Comparison of ENCODE assay signal across 2 cellular contexts in the genomic region with DNA sequence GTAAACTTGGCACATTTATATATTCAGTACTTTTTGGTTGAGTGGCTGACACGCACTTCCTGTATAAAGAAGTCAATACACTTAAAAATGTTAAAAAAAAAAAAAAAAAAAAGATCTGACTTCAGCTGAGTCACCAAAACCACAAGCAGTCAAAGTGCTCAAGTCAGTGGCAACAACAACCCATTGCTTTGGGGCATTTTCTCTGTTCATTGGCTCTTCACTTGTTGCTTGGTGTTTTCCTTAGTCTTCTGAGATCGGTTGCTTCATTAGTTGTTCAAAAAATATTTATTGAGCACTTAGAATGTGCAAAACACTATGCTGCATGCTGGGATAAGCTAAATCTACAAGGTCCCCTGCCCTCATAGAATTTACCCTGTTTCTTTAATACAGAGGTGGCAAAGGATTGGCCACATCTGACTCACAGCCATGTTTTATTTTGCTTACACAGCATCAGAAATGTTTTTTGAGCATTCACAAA.
TF ChIP-seq lines count a peak whose summit lies in the region.

No MANE protein-coding gene starts in this region.

TF ChIP-seq in SK-N-SH, 30 proteins besides CTCF, POLR2A, EP300 and RAD21 (continued from another document and continues in another):
- TF ChIP-seq NFIC (IDR thresholded peaks at IDR 0.05; ENCODE audit: borderline replicate concordance) (peak; percentile 48), CHD2 (IDR thresholded peaks at IDR 0.05; ENCODE audit: low read length, partially characterized antibody) (no peak), TAF1 (IDR thresholded peaks at IDR 0.05; ENCODE audit: borderline replicate concordance, low read depth, low read length) (no peak), IRF3 (IDR thresholded peaks at IDR 0.05; ENCODE audit: low read depth, low read length) (no peak), FOXM1 (IDR thresholded peaks at IDR 0.05; ENCODE audit: low read depth) (0 out of 2 replicates have a peak, but pooled peaks have one; percentile 21), JUND (IDR thresholded peaks at IDR 0.05) (peak; percentile 92), RFX5 (IDR thresholded peaks at IDR 0.05; ENCODE audit: low read length) (0 out of 2 replicates have a peak, but pooled peaks have one; percentile 26), SIN3A (IDR thresholded peaks at IDR 0.05; ENCODE audit: borderline replicate concordance, low read depth, low read length) (0 out of 2 replicates have a peak, but pooled peaks have one; percentile 41), FOXJ3 (CRISPR knock-in tag; IDR thresholded peaks at IDR 0.05) (no peak), FOSL2 (IDR thresholded peaks at IDR 0.05; ENCODE audit: borderline replicate concordance, low read depth) (peak; percentile 93), POLR2AphosphoS5 (IDR thresholded peaks at IDR 0.05; ENCODE audit: low read depth, low read length) (no peak), TCF12 (IDR thresholded peaks at IDR 0.05) (peak; percentile 62; the same call in 1 of the 2 replicates), PBX3 (IDR thresholded peaks at IDR 0.05) (peak; percentile 66), NRF1 (IDR thresholded peaks at IDR 0.05; ENCODE audit: low read depth, low read length) (no peak), TEAD4 (IDR thresholded peaks at IDR 0.05; ENCODE audit: borderline replicate concordance, insufficient read depth) (0 out of 2 replicates have a peak, but pooled peaks have one; percentile 7), REST (IDR thresholded peaks at IDR 0.05; ENCODE audit: low read depth, low read length) (0 out of 2 replicates have a peak, but pooled peaks have one; percentile 30)
- TF ChIP-seq, protein P1, sequence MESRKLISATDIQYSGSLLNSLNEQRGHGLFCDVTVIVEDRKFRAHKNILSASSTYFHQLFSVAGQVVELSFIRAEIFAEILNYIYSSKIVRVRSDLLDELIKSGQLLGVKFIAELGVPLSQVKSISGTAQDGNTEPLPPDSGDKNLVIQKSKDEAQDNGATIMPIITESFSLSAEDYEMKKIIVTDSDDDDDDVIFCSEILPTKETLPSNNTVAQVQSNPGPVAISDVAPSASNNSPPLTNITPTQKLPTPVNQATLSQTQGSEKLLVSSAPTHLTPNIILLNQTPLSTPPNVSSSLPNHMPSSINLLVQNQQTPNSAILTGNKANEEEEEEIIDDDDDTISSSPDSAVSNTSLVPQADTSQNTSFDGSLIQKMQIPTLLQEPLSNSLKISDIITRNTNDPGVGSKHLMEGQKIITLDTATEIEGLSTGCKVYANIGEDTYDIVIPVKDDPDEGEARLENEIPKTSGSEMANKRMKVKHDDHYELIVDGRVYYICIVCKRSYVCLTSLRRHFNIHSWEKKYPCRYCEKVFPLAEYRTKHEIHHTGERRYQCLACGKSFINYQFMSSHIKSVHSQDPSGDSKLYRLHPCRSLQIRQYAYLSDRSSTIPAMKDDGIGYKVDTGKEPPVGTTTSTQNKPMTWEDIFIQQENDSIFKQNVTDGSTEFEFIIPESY (IDR thresholded peaks at IDR 0.05; ENCODE audit: borderline replicate concordance, low read depth): no peak
- TF ChIP-seq, protein P2, sequence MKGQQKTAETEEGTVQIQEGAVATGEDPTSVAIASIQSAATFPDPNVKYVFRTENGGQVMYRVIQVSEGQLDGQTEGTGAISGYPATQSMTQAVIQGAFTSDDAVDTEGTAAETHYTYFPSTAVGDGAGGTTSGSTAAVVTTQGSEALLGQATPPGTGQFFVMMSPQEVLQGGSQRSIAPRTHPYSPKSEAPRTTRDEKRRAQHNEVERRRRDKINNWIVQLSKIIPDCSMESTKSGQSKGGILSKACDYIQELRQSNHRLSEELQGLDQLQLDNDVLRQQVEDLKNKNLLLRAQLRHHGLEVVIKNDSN (IDR thresholded peaks at IDR 0.05; ENCODE audit: borderline replicate concordance, low read depth): no peak

TF ChIP-seq in K562, 482 proteins besides CTCF, POLR2A, EP300 and RAD21 (continued from another document and continues in another):
- no peak for TF ChIP-seq THAP12 (CRISPR knock-in tag; IDR thresholded peaks at IDR 0.05)
- no peak for TF ChIP-seq RFX1 (IDR thresholded peaks at IDR 0.05)
- TF ChIP-seq RBBP5 (IDR thresholded peaks at IDR 0.05; ENCODE audit: borderline replicate concordance, insufficient read depth, low read length, poor library complexity, severe bottlenecking): peak; percentile 21
- peak; percentile 92 for TF ChIP-seq SMARCB1 (IDR thresholded peaks at IDR 0.05; ENCODE audit: insufficient read length, low read depth)
- TF ChIP-seq, protein P3, sequence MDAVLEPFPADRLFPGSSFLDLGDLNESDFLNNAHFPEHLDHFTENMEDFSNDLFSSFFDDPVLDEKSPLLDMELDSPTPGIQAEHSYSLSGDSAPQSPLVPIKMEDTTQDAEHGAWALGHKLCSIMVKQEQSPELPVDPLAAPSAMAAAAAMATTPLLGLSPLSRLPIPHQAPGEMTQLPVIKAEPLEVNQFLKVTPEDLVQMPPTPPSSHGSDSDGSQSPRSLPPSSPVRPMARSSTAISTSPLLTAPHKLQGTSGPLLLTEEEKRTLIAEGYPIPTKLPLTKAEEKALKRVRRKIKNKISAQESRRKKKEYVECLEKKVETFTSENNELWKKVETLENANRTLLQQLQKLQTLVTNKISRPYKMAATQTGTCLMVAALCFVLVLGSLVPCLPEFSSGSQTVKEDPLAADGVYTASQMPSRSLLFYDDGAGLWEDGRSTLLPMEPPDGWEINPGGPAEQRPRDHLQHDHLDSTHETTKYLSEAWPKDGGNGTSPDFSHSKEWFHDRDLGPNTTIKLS (IDR thresholded peaks at IDR 0.05; ENCODE audit: borderline replicate concordance, low read depth): no peak
- no peak for TF ChIP-seq HNRNPLL (IDR thresholded peaks at IDR 0.05; ENCODE audit: low read depth, low read length, poor library complexity, severe bottlenecking)
- peak; percentile 45; the same call in 1 of the 2 replicates for TF ChIP-seq TEAD4 (IDR thresholded peaks at IDR 0.05; ENCODE audit: low read length)
- TF ChIP-seq TEAD4 (CRISPR knock-in tag; IDR thresholded peaks at IDR 0.05; ENCODE audit: borderline replicate concordance): no peak
- TF ChIP-seq TEAD1 (CRISPR knock-in tag; IDR thresholded peaks at IDR 0.05): no peak
- peak; percentile 35; the same call in 1 of the 2 replicates for TF ChIP-seq FOXM1 (IDR thresholded peaks at IDR 0.05; ENCODE audit: low read depth)
- TF ChIP-seq FOXM1 (CRISPR knock-in tag; IDR thresholded peaks at IDR 0.05; ENCODE audit: low read depth): no peak
- no peak for TF ChIP-seq GATAD2A (IDR thresholded peaks at IDR 0.05)
- TF ChIP-seq ZNF609 (CRISPR knock-in tag; IDR thresholded peaks at IDR 0.05; ENCODE audit: borderline replicate concordance): no peak
- no peak for TF ChIP-seq ETV1 (tag; conservative IDR thresholded peaks at IDR 0.05; ENCODE audit: low read depth)
- TF ChIP-seq, protein P4, sequence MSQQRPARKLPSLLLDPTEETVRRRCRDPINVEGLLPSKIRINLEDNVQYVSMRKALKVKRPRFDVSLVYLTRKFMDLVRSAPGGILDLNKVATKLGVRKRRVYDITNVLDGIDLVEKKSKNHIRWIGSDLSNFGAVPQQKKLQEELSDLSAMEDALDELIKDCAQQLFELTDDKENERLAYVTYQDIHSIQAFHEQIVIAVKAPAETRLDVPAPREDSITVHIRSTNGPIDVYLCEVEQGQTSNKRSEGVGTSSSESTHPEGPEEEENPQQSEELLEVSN (IDR thresholded peaks at IDR 0.05; ENCODE audit: borderline replicate concordance in 1 of 2, extremely low read depth in 1 of 2, insufficient read depth in 1 of 2, insufficient read length in 1 of 2, low read depth in 1 of 2, low read length in 1 of 2, poor library complexity in 1 of 2, severe bottlenecking in 1 of 2): no peak
- TF ChIP-seq ZNF347 (CRISPR knock-in tag; IDR thresholded peaks at IDR 0.05; ENCODE audit: low read depth): no peak
- no peak for TF ChIP-seq ZNF561 (CRISPR knock-in tag; conservative IDR thresholded peaks at IDR 0.05)
- TF ChIP-seq MLLT1 (IDR thresholded peaks at IDR 0.05): peak in 1 of 2 experiments; percentile 96; a peak in 2 of 4 replicates
- TF ChIP-seq ZMIZ1 (IDR thresholded peaks at IDR 0.05; ENCODE audit: low read depth in 2 of 2, low read length in 2 of 2): no peak
- no peak for TF ChIP-seq ZNF12 (CRISPR knock-in tag; IDR thresholded peaks at IDR 0.05)
